14 cellular contexts compared by ENCODE assay signal in the genomic region with DNA sequence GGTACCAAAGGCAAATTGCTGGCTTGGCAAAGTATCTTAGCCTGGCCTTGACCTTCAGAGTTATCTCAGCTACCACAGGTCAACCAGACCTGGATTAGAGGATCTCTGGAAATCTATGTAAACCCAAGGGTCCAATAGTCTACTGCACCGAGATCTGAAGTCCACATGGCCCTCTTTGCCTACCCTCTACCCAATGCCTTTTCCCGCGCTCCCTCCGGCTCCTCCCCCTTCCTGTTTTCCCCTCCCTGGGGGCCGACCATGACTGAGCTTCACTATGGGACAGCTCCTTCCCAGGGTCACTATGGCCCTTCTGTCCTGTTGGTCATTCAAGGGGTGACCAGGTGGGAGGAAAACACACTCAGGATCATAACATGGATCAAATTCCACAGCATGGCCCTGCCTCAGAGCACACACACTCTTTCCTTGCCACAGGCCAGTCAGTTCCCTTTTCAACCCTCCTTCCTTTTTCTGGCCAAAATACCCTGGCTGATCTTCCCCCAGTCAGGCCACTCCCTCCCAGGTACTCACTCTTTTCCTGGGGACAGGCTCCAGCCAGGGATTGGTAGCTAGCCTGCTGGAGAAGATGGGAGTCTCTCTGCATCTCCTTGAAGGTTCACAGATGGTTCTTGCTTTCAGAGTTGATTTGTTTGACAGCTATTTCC.
"Had no signal": no experiment of that assay in that cellular context is flagged by ENCODE, and none has a peak within 500 bp of the region (broad histone marks: within the 10 kb centered on the region; RNA-seq: fewer than 3 reads in every experiment).

No MANE protein-coding gene starts in this region.

- H3K27ac Mint-ChIP-seq: activated CD4-positive, alpha-beta T cell treated with anti-CD3 and anti-CD28 coated beads, Interleukin-2, amount 10 ng/mL, durations not matched to agents 24 days and 14 days; activated naive CD8-positive, alpha-beta T cell; nephron had no signal

- DNase-seq: activated CD4-positive, alpha-beta T cell treated with anti-CD3 and anti-CD28 coated beads, Interleukin-2, amount 10 ng/mL, durations not matched to agents 24 days and 14 days; activated effector memory CD4-positive, alpha-beta T cell treated with anti-CD3 and anti-CD28 coated beads, Interleukin-2, amount 50 U/mL, for 16 hours; activated T-cell treated with anti-CD3 and anti-CD28 coated beads, Interleukin-2, amount 50 U/mL, for 1 hour; amygdala; cerebellar nuclear complex; dermis blood vessel endothelial cell; hippocampal formation; mesendoderm; ovary; retina; thyroid gland; uterus had no signal

- H3K4me3 Mint-ChIP-seq: activated CD4-positive, alpha-beta T cell treated with anti-CD3 and anti-CD28 coated beads, Interleukin-2, amount 10 ng/mL, durations not matched to agents 24 days and 14 days; activated naive CD8-positive, alpha-beta T cell; nephron had no signal

- H3K36me3 Mint-ChIP-seq: activated naive CD8-positive, alpha-beta T cell had no signal

- H3K4me1 ChIP-seq: thyroid gland, uterus had no signal

- H3K4me1 Mint-ChIP-seq: activated CD4-positive, alpha-beta T cell treated with anti-CD3 and anti-CD28 coated beads, Interleukin-2, amount 10 ng/mL, durations not matched to agents 24 days and 14 days; nephron had no signal

- H3K36me3 ChIP-seq: ovary, thyroid gland, uterus had no signal

- H3K4me3 ChIP-seq: ovary, thyroid gland, uterus had no signal

- H3K27me3 ChIP-seq: ovary, thyroid gland, uterus had no signal

- H3K27ac ChIP-seq: ovary, thyroid gland, uterus had no signal

- H3K9me3 Mint-ChIP-seq: activated CD4-positive, alpha-beta T cell treated with anti-CD3 and anti-CD28 coated beads, Interleukin-2, amount 10 ng/mL, durations not matched to agents 24 days and 14 days; nephron had no signal

- H3K9me3 ChIP-seq: ovary, thyroid gland, uterus had no signal
